Comparison of ENCODE assay signal across 8 cellular contexts in the genomic region with DNA sequence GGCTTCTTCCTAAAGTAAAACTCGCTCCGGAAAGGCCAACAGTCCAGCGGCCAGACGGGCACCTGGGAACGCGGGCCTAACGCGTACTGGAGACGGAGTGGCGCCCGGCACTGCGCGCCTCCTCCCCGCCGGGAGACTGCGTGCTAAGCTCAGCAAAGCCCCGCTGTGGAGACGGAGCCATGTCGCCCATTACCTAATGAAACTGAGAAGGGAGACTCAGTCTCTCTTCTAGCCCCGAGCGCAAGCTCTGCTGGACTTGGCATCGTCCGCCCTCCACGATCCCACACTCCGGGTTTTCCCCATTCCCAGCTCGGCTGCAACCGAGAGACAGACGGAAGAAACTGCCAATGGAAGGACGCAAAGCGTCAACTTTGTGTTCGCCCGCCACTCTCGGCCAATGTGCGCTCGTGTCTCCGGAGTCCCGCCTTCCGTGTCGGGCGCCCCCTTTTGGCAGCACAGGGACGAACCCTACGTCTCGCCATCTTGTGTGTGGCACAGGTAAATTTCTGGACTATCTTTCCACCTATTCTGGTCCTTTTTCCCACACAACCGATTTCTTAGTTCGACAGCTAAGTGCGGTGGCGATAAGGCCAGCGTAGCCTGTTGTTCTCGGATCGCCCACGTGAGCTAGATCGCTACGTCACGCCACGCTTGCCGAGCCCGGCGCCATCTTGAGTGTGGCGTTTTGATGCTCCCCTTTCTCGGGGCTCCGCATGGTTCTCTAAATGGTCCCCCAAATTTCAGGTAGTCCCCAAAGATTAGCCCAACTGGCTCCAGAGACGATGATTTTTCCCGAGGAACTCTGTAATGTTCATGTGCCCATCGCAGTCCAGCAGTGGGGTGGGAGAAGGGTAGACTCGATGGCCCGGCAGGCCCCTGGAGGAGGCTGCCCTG. TPM values are rescaled to one million over a fixed set of nuclear protein-coding genes. Genes with fewer than 3 reads are reported as not detected.
A peak's percentile ranks its signal among the peaks of the same experiment; 100 is the strongest.
DNase-seq lines count a peak whose midpoint lies in the region; ATAC-seq lines count a peak whose summit lies in the region.

No MANE protein-coding gene starts in this region.

- H3K9me3 Mint-ChIP-seq in CD8-positive, alpha-beta memory T cell, result peaks cover 0 to 2% (median 0%) of the 10 kb centered on the region in 5 donors
- H3K9me3 Mint-ChIP-seq in activated CD8-positive, alpha-beta T cell treated with anti-CD3 and anti-CD28 coated beads, Interleukin-2, amount 10 ng/mL, durations not matched to agents 7 days and 5 days (ENCODE audit: insufficient read depth), result no peaks in the 10 kb centered on the region

- peaks cover 9% of the 10 kb centered on the region for H3K36me3 ChIP-seq in CD8-positive, alpha-beta memory T cell (ENCODE audit: insufficient read depth, low read length)

- H3K27ac ChIP-seq in CD8-positive, alpha-beta memory T cell (ENCODE audit: low read depth, low read length), result peak overlapping the region; percentile 99

- H3K4me3 Mint-ChIP-seq in CD8-positive, alpha-beta memory T cell, result peak overlapping the region; percentile 91 to 99 (median 98)
- H3K4me3 Mint-ChIP-seq in activated CD8-positive, alpha-beta T cell treated with anti-CD3 and anti-CD28 coated beads, Interleukin-2, amount 10 ng/mL, durations not matched to agents 7 days and 5 days, result peak overlapping the region; percentile 97

- peak; percentile 36 for ATAC-seq in GM19452 (IDR thresholded peaks at IDR 0.05; ENCODE audit: unreplicated experiment)
- peak; percentile 38 for ATAC-seq in activated CD8-positive, alpha-beta T cell treated with anti-CD3 and anti-CD28 coated beads, Interleukin-2, amount 10 ng/mL, durations not matched to agents 7 days and 5 days

- H3K4me1 Mint-ChIP-seq in CD8-positive, alpha-beta memory T cell, result peaks cover 23 to 41% (median 26%) of the 10 kb centered on the region in 3 donors
- H3K4me1 Mint-ChIP-seq in activated CD8-positive, alpha-beta T cell treated with anti-CD3 and anti-CD28 coated beads, Interleukin-2, amount 10 ng/mL, durations not matched to agents 7 days and 5 days (ENCODE audit: low read depth), result peaks cover 22% of the 10 kb centered on the region

- H3K9me3 ChIP-seq in CD8-positive, alpha-beta memory T cell (ENCODE audit: low read length), result no peaks in the 10 kb centered on the region

- CTCF ChIA-PET in CD8-positive, alpha-beta memory T cell (lab: Charles Lee), result interaction anchor here (0.7 to 9.2 kb wide), 18 partner anchors 8 to 243 kb away, joined by 3 to 88 read pairs (median 6); a partner anchor contains a TSS
- CTCF ChIA-PET in activated CD8-positive, alpha-beta T cell treated with anti-CD3 and anti-CD28 coated beads, Interleukin-2, amount 10 ng/mL, durations not matched to agents 7 days and 5 days (lab: Charles Lee), result interaction anchor here (0.5 to 9.7 kb wide), 24 partner anchors 9 to 912 kb away, joined by 3 to 139 read pairs (median 6); a partner anchor contains a TSS

- POLR2A ChIA-PET in CD8-positive, alpha-beta memory T cell (lab: Charles Lee), result interaction anchor here (1.0 to 4.4 kb wide), 8 partner anchors 8 to 844 kb away, joined by 4 to 48 read pairs (median 6); a partner anchor contains a TSS
- POLR2A ChIA-PET in activated CD8-positive, alpha-beta T cell treated with anti-CD3 and anti-CD28 coated beads, Interleukin-2, amount 10 ng/mL, durations not matched to agents 7 days and 5 days (lab: Charles Lee), result interaction anchor here (0.7 to 7.2 kb wide), 12 partner anchors 8 to 242 kb away, joined by 4 to 129 read pairs (median 6); a partner anchor contains a TSS

- no peaks in the 10 kb centered on the region for H3K27me3 ChIP-seq in CD8-positive, alpha-beta memory T cell (ENCODE audit: insufficient read depth, low read length, poor library complexity, severe bottlenecking)

- peaks cover 0 to 16% of the 10 kb centered on the region in 2 donors for H3K27me3 Mint-ChIP-seq in CD8-positive, alpha-beta memory T cell
- H3K27me3 Mint-ChIP-seq in activated CD8-positive, alpha-beta T cell treated with anti-CD3 and anti-CD28 coated beads, Interleukin-2, amount 10 ng/mL, durations not matched to agents 7 days and 5 days (ENCODE audit: low read depth), result no peaks in the 10 kb centered on the region

- DNase-seq in CD8-positive, alpha-beta memory T cell, result peak; percentile 95 to 98 (median 97)
- DNase-seq in HK-2 (ENCODE audit: unreplicated experiment) (peak; percentile 99), NCI-H82 treated with DMSO at 0.1 percent for 48 hours (lab: John Stamatoyannopoulos, UW; ENCODE audit: unreplicated experiment) (peak; percentile 96), lung microvascular endothelial cell (ENCODE audit: low read depth in 2 of 2) (peak; percentile 99)
- DNase-seq in activated CD8-positive, alpha-beta T cell treated with anti-CD3 and anti-CD28 coated beads, Interleukin-2, amount 10 ng/mL, durations not matched to agents 7 days and 5 days, result peak; percentile 98
- DNase-seq in effector CD4-positive, alpha-beta T cell, result peak; percentile 97
- peak; percentile 94 to 97 (median 95) for DNase-seq in stimulated activated CD4-positive, alpha-beta T cell treated with anti-CD3 and anti-CD28 coated beads, TNF-alpha, amount 100 ng/mL, for 48 hours (ENCODE audit: low read depth in 3 of 3)

- H3K27ac Mint-ChIP-seq in CD8-positive, alpha-beta memory T cell, result peak overlapping the region; percentile 100
- H3K27ac Mint-ChIP-seq in activated CD8-positive, alpha-beta T cell treated with anti-CD3 and anti-CD28 coated beads, Interleukin-2, amount 10 ng/mL, durations not matched to agents 7 days and 5 days, result peak overlapping the region; percentile 100

- H3K4me3 ChIP-seq in CD8-positive, alpha-beta memory T cell (ENCODE audit: low read length), result peak overlapping the region; percentile 86

- peaks cover 24% of the 10 kb centered on the region for H3K4me1 ChIP-seq in CD8-positive, alpha-beta memory T cell (ENCODE audit: insufficient read depth, low read length)

- H3K36me3 Mint-ChIP-seq in CD8-positive, alpha-beta memory T cell, result peaks cover 4 to 37% (median 5%) of the 10 kb centered on the region in 3 donors
- H3K36me3 Mint-ChIP-seq in activated CD8-positive, alpha-beta T cell treated with anti-CD3 and anti-CD28 coated beads, Interleukin-2, amount 10 ng/mL, durations not matched to agents 7 days and 5 days (ENCODE audit: low read depth), result peaks cover 39% of the 10 kb centered on the region

RNA-seq across cellular contexts. Expression of a gene that starts 1.3 kb away (rescaled TPM):
- total RNA-seq in CD8-positive, alpha-beta memory T cell, result 1,000 to 10,000 TPM; 2,403 to 2,474 TPM
- 1,830 TPM for polyA plus RNA-seq in CD8-positive, alpha-beta memory T cell
- total RNA-seq in activated CD8-positive, alpha-beta T cell treated with anti-CD3 and anti-CD28 coated beads, Interleukin-2, amount 10 ng/mL, durations not matched to agents 7 days and 5 days, result 1,000 to 10,000 TPM; 1,769 to 1,842 TPM
- 822 and 928 TPM in 2 replicates for total RNA-seq in lung microvascular endothelial cell

Comparison
In these comparisons a context has a peak if more than half of its experiments do, and no peak if none do; other contexts are left out.
1. Peak in every context shown above with its lines: DNase-seq, ATAC-seq, H3K4me3 ChIP-seq and H3K27ac ChIP-seq.